ENCODE assay signal across 2 cellular contexts in genomic region chr19:38933544-38933943, GRCh38.
TF ChIP-seq lines count a peak whose summit lies in the region.

No MANE protein-coding gene starts in this region.

TF ChIP-seq in A549, 52 proteins besides CTCF, POLR2A, EP300 and RAD21:
- TF ChIP-seq, protein P1, sequence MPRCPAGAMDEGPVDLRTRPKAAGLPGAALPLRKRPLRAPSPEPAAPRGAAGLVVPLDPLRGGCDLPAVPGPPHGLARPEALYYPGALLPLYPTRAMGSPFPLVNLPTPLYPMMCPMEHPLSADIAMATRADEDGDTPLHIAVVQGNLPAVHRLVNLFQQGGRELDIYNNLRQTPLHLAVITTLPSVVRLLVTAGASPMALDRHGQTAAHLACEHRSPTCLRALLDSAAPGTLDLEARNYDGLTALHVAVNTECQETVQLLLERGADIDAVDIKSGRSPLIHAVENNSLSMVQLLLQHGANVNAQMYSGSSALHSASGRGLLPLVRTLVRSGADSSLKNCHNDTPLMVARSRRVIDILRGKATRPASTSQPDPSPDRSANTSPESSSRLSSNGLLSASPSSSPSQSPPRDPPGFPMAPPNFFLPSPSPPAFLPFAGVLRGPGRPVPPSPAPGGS (IDR thresholded peaks at IDR 0.05) = 0 out of 3 replicates have a peak, but pooled peaks have one; percentile 17
- TF ChIP-seq KDM5A (IDR thresholded peaks at IDR 0.05) = no peak

TF ChIP-seq in K562, 482 proteins besides CTCF, POLR2A, EP300 and RAD21:
- no peak for TF ChIP-seq TOE1 (IDR thresholded peaks at IDR 0.05; ENCODE audit: borderline replicate concordance)
- TF ChIP-seq TOE1 (CRISPR knock-in tag; IDR thresholded peaks at IDR 0.05; ENCODE audit: borderline replicate concordance, low read depth) = no peak
- peak; percentile 52; the same call in 1 of the 2 replicates for TF ChIP-seq SUPT5H (IDR thresholded peaks at IDR 0.05)
- TF ChIP-seq ZNF121 (CRISPR knock-in tag; conservative IDR thresholded peaks at IDR 0.05) = peak; percentile 35
